Comparison of ENCODE assay signal across 8 cellular contexts in the genomic region with DNA sequence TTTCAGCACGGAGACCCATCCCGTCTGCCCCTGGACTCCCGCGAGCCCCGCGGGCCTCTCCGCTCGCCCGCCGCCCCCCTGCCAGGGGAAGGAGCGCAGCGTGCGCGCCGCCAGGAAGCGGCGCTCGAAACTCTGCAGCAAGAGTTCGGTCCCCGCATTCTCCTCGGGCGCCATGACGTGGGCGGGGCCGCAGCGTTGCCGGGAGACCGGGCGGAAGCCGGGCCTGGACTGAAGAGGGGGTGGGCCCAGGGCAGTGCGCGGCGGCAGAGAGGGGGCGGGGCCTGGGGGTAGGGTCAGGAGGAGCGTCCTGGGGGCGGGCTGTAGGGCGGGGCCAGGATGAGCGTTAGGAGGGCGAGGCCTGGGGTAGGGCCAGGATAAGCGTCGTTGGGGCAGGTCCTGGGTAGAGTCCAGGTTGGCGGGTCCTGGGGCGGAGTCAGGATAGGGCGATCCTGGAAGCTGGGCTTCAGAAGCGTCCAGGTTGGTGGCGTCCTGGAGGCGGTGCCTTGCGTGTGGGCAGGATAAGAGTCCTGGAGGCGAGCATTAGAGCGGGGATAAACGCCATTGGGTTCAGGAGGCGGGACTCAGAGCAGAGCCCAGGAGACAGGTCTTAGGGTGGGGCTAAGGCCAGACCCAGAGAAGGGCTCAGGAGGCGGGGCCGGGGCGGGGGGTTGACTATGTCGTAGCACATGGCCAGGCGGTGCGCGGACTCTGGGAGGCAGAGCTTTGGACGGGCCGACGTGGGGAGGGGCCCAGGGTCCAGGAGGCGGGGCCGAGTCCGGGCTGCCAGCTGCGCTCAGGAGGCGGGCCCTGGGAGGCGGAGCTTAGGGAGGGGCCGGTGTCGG.
DNase-seq lines count a peak whose midpoint lies in the region; ATAC-seq and TF ChIP-seq lines count a peak whose summit lies in the region.
"Not testable (repeated sequence)": the region's sequence is repeated elsewhere in the genome, so short reads cannot be mapped to it uniquely, and the experiment has no call there.

No MANE protein-coding gene starts in this region.

- DNase-seq in GDM1 (lab: John Stamatoyannopoulos, UW) (peak; percentile 100), NAMALWA (ENCODE audit: low spot score) (peak; percentile 85), globus pallidus (ENCODE audit: low spot score) (peak; percentile 99), non-pigmented ciliary epithelial cell (ENCODE audit: low read depth) (peak; percentile 95), substantia nigra (lab: John Stamatoyannopoulos, UW) (peak; percentile 36 to 99 (median 98))
- DNase-seq in activated naive CD4-positive, alpha-beta T cell treated with anti-CD3 and anti-CD28 coated beads, Interleukin-2, amount 50 U/mL, for 72 hours (ENCODE audit: low spot score in 2 of 2): peak; percentile 90 to 96

- H3K27ac ChIP-seq in substantia nigra (ENCODE audit: low read depth, low read length, poor library complexity, severe bottlenecking): peak overlapping the region; percentile 89

- ATAC-seq in HG02571 (IDR thresholded peaks at IDR 0.05; ENCODE audit: unreplicated experiment): peak; percentile 97
- peak; percentile 100 for ATAC-seq in SK-N-SH treated with all-trans-retinoic acid at 6 μM for 48 hours
- peak; percentile 100 for ATAC-seq in activated naive CD4-positive, alpha-beta T cell treated with anti-CD3 and anti-CD28 coated beads, Interleukin-2, amount 50 U/mL, for 72 hours

- peak overlapping the region; percentile 98 to 99 for H3K27ac Mint-ChIP-seq in activated naive CD4-positive, alpha-beta T cell treated with anti-CD3 and anti-CD28 coated beads, Interleukin-2, amount 50 U/mL, for 72 hours

- not testable (repeated sequence) for H3K36me3 Mint-ChIP-seq in activated naive CD4-positive, alpha-beta T cell treated with anti-CD3 and anti-CD28 coated beads, Interleukin-2, amount 50 U/mL, for 72 hours

- not testable (repeated sequence) for H3K9me3 Mint-ChIP-seq in activated naive CD4-positive, alpha-beta T cell treated with anti-CD3 and anti-CD28 coated beads, Interleukin-2, amount 50 U/mL, for 72 hours

TF ChIP-seq in SK-N-SH treated with all-trans-retinoic acid at 6 μM for 48 hours, 23 proteins besides CTCF, POLR2A, EP300 and RAD21:
- peak; percentile 97 for TF ChIP-seq ZFP3 (CRISPR knock-in tag; IDR thresholded peaks at IDR 0.05)

Comparison
In these comparisons a context has a peak if more than half of its experiments do, and no peak if none do; other contexts are left out.
1. Peak in every context shown above with its lines: DNase-seq, ATAC-seq and H3K27ac ChIP-seq.